ENCODE assay signal across 20 cellular contexts in genomic region chr3:7263347-7264195, GRCh38.
DNase-seq lines count a peak whose midpoint lies in the region; ATAC-seq and TF ChIP-seq lines count a peak whose summit lies in the region.
"Had no signal": no experiment of that assay in that cellular context is flagged by ENCODE, and none has a peak within 500 bp of the region (broad histone marks: within the 10 kb centered on the region; RNA-seq: fewer than 3 reads in every experiment).

No MANE protein-coding gene starts in this region.

- H2AK5ac ChIP-seq in mesenchymal stem cell (ENCODE audit: low read length, severe bottlenecking): no peak overlapping the region

- peak overlapping the region; percentile 31 for H4K8ac ChIP-seq in mesenchymal stem cell (ENCODE audit: low read length)

- H2BK15ac ChIP-seq in mesenchymal stem cell (ENCODE audit: low read depth, poor library complexity, severe bottlenecking): no peak overlapping the region

- H3K18ac ChIP-seq in mesenchymal stem cell (ENCODE audit: low read depth in 1 of 2, low read length in 2 of 2): peak overlapping the region in 1 of 2 experiments; percentile 16

- H3K27ac Mint-ChIP-seq in activated naive CD8-positive, alpha-beta T cell treated with anti-CD3 and anti-CD28 coated beads, Interleukin-2, amount 50 U/mL, for 24 hours: no peak overlapping the region
- no peak overlapping the region for H3K27ac Mint-ChIP-seq in activated naive CD8-positive, alpha-beta T cell treated with anti-CD3 and anti-CD28 coated beads for 36 hours
- H3K27ac Mint-ChIP-seq: CD4-positive, alpha-beta memory T cell; GM23338; HFFc6 had no signal

- no peak overlapping the region for H3K4ac ChIP-seq in mesenchymal stem cell (ENCODE audit: low read depth in 1 of 2, low read length in 2 of 2)

- no peak for DNase-seq in activated naive CD8-positive, alpha-beta T cell treated with anti-CD3 and anti-CD28 coated beads, Interleukin-2, amount 50 U/mL, for 24 hours
- DNase-seq in activated naive CD8-positive, alpha-beta T cell treated with anti-CD3 and anti-CD28 coated beads for 36 hours: no peak
- DNase-seq in right cardiac atrium (peak in 2 of 3 donors; percentile 38 to 41), cardiac septum (ENCODE audit: low spot score) (no peak), mesenchymal stem cell (no peak), upper lobe of right lung (no peak), AG08396 (ENCODE audit: low spot score) (no peak)
- DNase-seq: CD4-positive, alpha-beta memory T cell; DMS153; DMS79; GDM1; H7; HFFc6 had no signal

- H2BK5ac ChIP-seq in mesenchymal stem cell (ENCODE audit: low read depth, low read length, poor library complexity, severe bottlenecking): no peak overlapping the region

- no peak overlapping the region for H2AFZ ChIP-seq in mesenchymal stem cell (ENCODE audit: low read depth, low read length)
- H2AFZ ChIP-seq: GM23338 had no signal

- H3K27me3 Mint-ChIP-seq in activated naive CD8-positive, alpha-beta T cell treated with anti-CD3 and anti-CD28 coated beads, Interleukin-2, amount 50 U/mL, for 24 hours: no peaks in the 10 kb centered on the region
- no peaks in the 10 kb centered on the region for H3K27me3 Mint-ChIP-seq in activated naive CD8-positive, alpha-beta T cell treated with anti-CD3 and anti-CD28 coated beads for 36 hours

- H3K4me3 ChIP-seq in right cardiac atrium (ENCODE audit: low read length) (no peak overlapping the region), mesenchymal stem cell (ENCODE audit: insufficient read depth in 1 of 2, low read depth in 1 of 2, low read length in 2 of 2) (no peak overlapping the region), upper lobe of right lung (no peak overlapping the region)
- H3K4me3 ChIP-seq: A549, BLaER1, GM23338 had no signal

- no peak overlapping the region for H2BK120ac ChIP-seq in mesenchymal stem cell (ENCODE audit: low read depth, low read length)

- H3K14ac ChIP-seq in mesenchymal stem cell (ENCODE audit: low read length in 2 of 2): peak overlapping the region in 1 of 2 experiments; percentile 72

- H3K9me3 Mint-ChIP-seq in activated naive CD8-positive, alpha-beta T cell treated with anti-CD3 and anti-CD28 coated beads, Interleukin-2, amount 50 U/mL, for 24 hours: peaks cover 10% of the 10 kb centered on the region
- H3K9me3 Mint-ChIP-seq in activated naive CD8-positive, alpha-beta T cell treated with anti-CD3 and anti-CD28 coated beads for 36 hours: no peaks in the 10 kb centered on the region

- H3K36me3 Mint-ChIP-seq in activated naive CD8-positive, alpha-beta T cell treated with anti-CD3 and anti-CD28 coated beads, Interleukin-2, amount 50 U/mL, for 24 hours (ENCODE audit: low read depth): no peaks in the 10 kb centered on the region
- H3K36me3 Mint-ChIP-seq in activated naive CD8-positive, alpha-beta T cell treated with anti-CD3 and anti-CD28 coated beads for 36 hours: no peaks in the 10 kb centered on the region
- H3K36me3 Mint-ChIP-seq: CD14-positive monocyte; CD4-positive, alpha-beta memory T cell had no signal

- H3K9me3 ChIP-seq in right cardiac atrium (ENCODE audit: control insufficient read depth, low read length) (no peaks in the 10 kb centered on the region), mesenchymal stem cell (ENCODE audit: control insufficient read depth, low read length) (peaks cover 13% of the 10 kb centered on the region), upper lobe of right lung (no peaks in the 10 kb centered on the region)

- H3K36me3 ChIP-seq in mesenchymal stem cell (ENCODE audit: control insufficient read depth in 1 of 2, insufficient read depth in 2 of 2, low read depth in 1 of 2, low read length in 2 of 2) (no peaks in the 10 kb centered on the region), upper lobe of right lung (no peaks in the 10 kb centered on the region)
- H3K36me3 ChIP-seq: BLaER1 had no signal

- no peaks in the 10 kb centered on the region for H3K79me1 ChIP-seq in mesenchymal stem cell (replicated peaks; ENCODE audit: low read length, poor library complexity, severe bottlenecking)

- no peaks in the 10 kb centered on the region for H3K4me1 ChIP-seq in right cardiac atrium (ENCODE audit: control insufficient read depth, insufficient read depth, low read length)
- H3K4me1 ChIP-seq in mesenchymal stem cell (ENCODE audit: control insufficient read depth, insufficient read depth, low read depth, low read length): peaks cover 1% of the 10 kb centered on the region
- no peaks in the 10 kb centered on the region for H3K4me1 ChIP-seq in upper lobe of right lung
- H3K4me1 ChIP-seq: A549, BLaER1 had no signal

- intact Hi-C loops in right cardiac atrium (cut with DNase I): no loop called here
- intact Hi-C loops in cardiac septum (cut with DNase I): no loop called here
- intact Hi-C loops in upper lobe of right lung (cut with DNase I): no loop called here

- no peaks in the 10 kb centered on the region for H3K27me3 ChIP-seq in right cardiac atrium (ENCODE audit: control insufficient read depth, insufficient read depth)
- H3K27me3 ChIP-seq in mesenchymal stem cell (ENCODE audit: control insufficient read depth in 1 of 2, insufficient read depth in 1 of 2, low read length in 2 of 2): no peaks in the 10 kb centered on the region
- H3K27me3 ChIP-seq in upper lobe of right lung: no peaks in the 10 kb centered on the region
- H3K27me3 ChIP-seq: BLaER1 had no signal

- no peak overlapping the region for H4K91ac ChIP-seq in mesenchymal stem cell (ENCODE audit: low read length)

- H3K23ac ChIP-seq in mesenchymal stem cell (ENCODE audit: low read length in 2 of 2): no peak overlapping the region

- H3K4me1 Mint-ChIP-seq in activated naive CD8-positive, alpha-beta T cell treated with anti-CD3 and anti-CD28 coated beads, Interleukin-2, amount 50 U/mL, for 24 hours: no peaks in the 10 kb centered on the region
- no peaks in the 10 kb centered on the region for H3K4me1 Mint-ChIP-seq in activated naive CD8-positive, alpha-beta T cell treated with anti-CD3 and anti-CD28 coated beads for 36 hours
- H3K4me1 Mint-ChIP-seq: CD14-positive monocyte; CD4-positive, alpha-beta memory T cell had no signal

- WGBS in right cardiac atrium: 86% methylated on average over 13 of the region's 13 CpGs
- WGBS in mesenchymal stem cell: 95% methylated on average over 13 of the region's 13 CpGs

- no peak for TF ChIP-seq CTCF in upper lobe of right lung (IDR thresholded peaks at IDR 0.05)

- H3K4me2 ChIP-seq in mesenchymal stem cell (ENCODE audit: low read length, poor library complexity, severe bottlenecking): no peak overlapping the region
- H3K4me2 ChIP-seq: A549, BLaER1, GM23338 had no signal

- H3K27ac ChIP-seq in right cardiac atrium (ENCODE audit: low read length) (no peak overlapping the region), mesenchymal stem cell (ENCODE audit: low read length, poor library complexity, severe bottlenecking) (no peak overlapping the region), upper lobe of right lung (no peak overlapping the region)
- H3K27ac ChIP-seq: 22Rv1, A549, BLaER1 had no signal

- no peak overlapping the region for H3K4me3 Mint-ChIP-seq in activated naive CD8-positive, alpha-beta T cell treated with anti-CD3 and anti-CD28 coated beads, Interleukin-2, amount 50 U/mL, for 24 hours
- no peak overlapping the region for H3K4me3 Mint-ChIP-seq in activated naive CD8-positive, alpha-beta T cell treated with anti-CD3 and anti-CD28 coated beads for 36 hours
- H3K4me3 Mint-ChIP-seq: CD14-positive monocyte; CD4-positive, alpha-beta memory T cell; GM23338; HFFc6 had no signal

- no peak overlapping the region for H3K9ac ChIP-seq in mesenchymal stem cell (ENCODE audit: low read length)
- H3K9ac ChIP-seq: BLaER1 had no signal

- no peak overlapping the region for H2BK12ac ChIP-seq in mesenchymal stem cell (ENCODE audit: low read length in 2 of 2)

- peak; percentile 20 for ATAC-seq in activated naive CD8-positive, alpha-beta T cell treated with anti-CD3 and anti-CD28 coated beads, Interleukin-2, amount 50 U/mL, for 24 hours
- peak; percentile 58 to 65 for ATAC-seq in right cardiac atrium
- peak; percentile 13 for ATAC-seq in upper lobe of right lung
- ATAC-seq in GM21423 (IDR thresholded peaks at IDR 0.05; ENCODE audit: unreplicated experiment): no peak
- ATAC-seq: A549, GM23338, HCT116 had no signal

Comparison
In these comparisons a context has a peak if more than half of its experiments do, and no peak if none do; other contexts are left out.
1. DNase-seq: peak in right cardiac atrium (2 of 3); none in activated naive CD8-positive, alpha-beta T cell treated with anti-CD3 and anti-CD28 coated beads, Interleukin-2, amount 50 U/mL, for 24 hours (single experiment), activated naive CD8-positive, alpha-beta T cell treated with anti-CD3 and anti-CD28 coated beads for 36 hours (single experiment), cardiac septum (single experiment), mesenchymal stem cell (single experiment), upper lobe of right lung (single experiment) and AG08396 (single experiment).